ENCODE assay signal across 1 cellular context in the genomic region with DNA sequence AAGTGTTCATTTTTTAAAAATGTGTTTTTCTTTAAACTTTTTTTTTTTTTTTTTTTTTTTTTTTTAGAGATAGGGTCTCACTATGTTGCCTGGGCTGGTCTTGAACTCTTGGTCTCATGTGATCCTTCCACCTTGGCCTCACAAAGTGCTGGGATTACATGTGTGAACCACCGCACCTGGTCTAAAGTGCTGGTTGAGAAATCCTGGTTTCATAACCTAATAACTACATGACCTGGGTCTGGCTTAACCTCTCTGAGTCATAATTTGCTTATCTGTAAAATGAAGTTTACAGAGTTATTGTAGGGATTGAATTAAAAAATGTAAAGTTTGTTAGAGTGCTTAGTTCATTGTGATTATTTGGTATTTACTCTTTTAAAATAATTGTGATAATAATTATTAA.
TF ChIP-seq lines count a peak whose summit lies in the region.

No MANE protein-coding gene starts in this region.

TF ChIP-seq in IMR-90, 13 proteins besides CTCF, POLR2A, EP300 and RAD21:
- no peak for TF ChIP-seq MAFK (IDR thresholded peaks at IDR 0.05; ENCODE audit: low read depth, low read length)
- TF ChIP-seq CHD1 (IDR thresholded peaks at IDR 0.05; ENCODE audit: low read depth, low read length), result no peak
- no peak for TF ChIP-seq MAZ (IDR thresholded peaks at IDR 0.05; ENCODE audit: borderline replicate concordance, low read depth, low read length)
TF ChIP-seq in IMR-90: peak in this region for 0.
